In genomic region chr4:68288046-68288740, GRCh38 we compare ENCODE assay signal across 29 cellular contexts. TPM values are rescaled to one million over a fixed set of nuclear protein-coding genes. Genes with fewer than 3 reads are reported as not detected.
DNase-seq lines count a peak whose midpoint lies in the region; ATAC-seq and TF ChIP-seq lines count a peak whose summit lies in the region.
"Had no signal": no experiment of that assay in that cellular context is flagged by ENCODE, and none has a peak within 500 bp of the region (broad histone marks: within the 10 kb centered on the region; RNA-seq: fewer than 3 reads in every experiment).

No MANE protein-coding gene starts in this region.

- H3K36me3 ChIP-seq in OCI-LY3 (replicated peaks; ENCODE audit: low read depth, low read length) = no peaks in the 10 kb centered on the region
- no peaks in the 10 kb centered on the region for H3K36me3 ChIP-seq in osteoblast (ENCODE audit: insufficient read depth, low read length)
- H3K36me3 ChIP-seq: adrenal gland, brain microvascular endothelial cell, thoracic aorta had no signal

- ATAC-seq in GM21619 (IDR thresholded peaks at IDR 0.05; ENCODE audit: unreplicated experiment) (peak; percentile 78), HG02642 (IDR thresholded peaks at IDR 0.05; ENCODE audit: poor library complexity, unreplicated experiment) (no peak)
- ATAC-seq: activated CD8-positive, alpha-beta memory T cell treated with anti-CD3 and anti-CD28 coated beads, Interleukin-2, amount 10 ng/mL, durations not matched to agents 7 days and 5 days; stimulated activated naive CD8-positive, alpha-beta T cell treated with anti-CD3 and anti-CD28 coated beads, Interleukin-15, Interleukin-2, amounts not matched to agents 100 U/mL and 50 U/mL, for 24 hours had no signal

- H3K4me2 ChIP-seq in OCI-LY3 (ENCODE audit: low read length) (peak overlapping the region; percentile 62), osteoblast (ENCODE audit: insufficient read depth, low read length) (peak overlapping the region; percentile 57)

- no peak for TF ChIP-seq CTCF in OCI-LY3 (IDR thresholded peaks at IDR 0.05; ENCODE audit: low read depth, low read length)
- no peak for TF ChIP-seq CTCF in osteoblast (IDR thresholded peaks at IDR 0.05; ENCODE audit: extremely low read depth, low read depth, low read length)

- H3K4me1 ChIP-seq in OCI-LY3 (ENCODE audit: low read length) = peaks cover 16% of the 10 kb centered on the region
- H3K4me1 ChIP-seq in osteoblast (ENCODE audit: insufficient read depth, low read length) = no peaks in the 10 kb centered on the region
- H3K4me1 ChIP-seq: adrenal gland had no signal

- H3K9ac ChIP-seq in OCI-LY3 (ENCODE audit: low read length) = peak overlapping the region; percentile 14; the same call in 1 of the 2 replicates

- H3K27ac ChIP-seq in OCI-LY3 (ENCODE audit: low read length) (no peak overlapping the region), osteoblast (ENCODE audit: low read depth, low read length) (no peak overlapping the region)
- H3K27ac ChIP-seq: adrenal gland, brain microvascular endothelial cell, skin epidermis, thoracic aorta had no signal

- no peaks in the 10 kb centered on the region for H3K27me3 ChIP-seq in OCI-LY3 (ENCODE audit: low read depth, low read length)
- H3K27me3 ChIP-seq in osteoblast (ENCODE audit: insufficient read depth, low read length) = no peaks in the 10 kb centered on the region
- H3K27me3 ChIP-seq: adrenal gland, brain microvascular endothelial cell had no signal

- peak overlapping the region; percentile 88 for H2AFZ ChIP-seq in OCI-LY3 (ENCODE audit: low read depth, low read length)
- H2AFZ ChIP-seq in osteoblast (ENCODE audit: low read length) = peak overlapping the region; percentile 2

- H4K20me1 ChIP-seq in OCI-LY3 (ENCODE audit: insufficient read depth, low read length) (no peaks in the 10 kb centered on the region), osteoblast (ENCODE audit: insufficient read depth, low read length) (no peaks in the 10 kb centered on the region)

- H3K9me3 ChIP-seq in OCI-LY3 (ENCODE audit: insufficient read depth, low read length) (no peaks in the 10 kb centered on the region), osteoblast (ENCODE audit: low read depth, low read length) (no peaks in the 10 kb centered on the region)
- H3K9me3 ChIP-seq: adrenal gland, Caco-2, thoracic aorta had no signal

- H3K79me2 ChIP-seq in OCI-LY3 (ENCODE audit: low read length) = no peaks in the 10 kb centered on the region
- no peaks in the 10 kb centered on the region for H3K79me2 ChIP-seq in osteoblast (ENCODE audit: insufficient read depth, low read length)

- DNase-seq in glomerular visceral epithelial cell (ENCODE audit: extremely low spot score) = peak; percentile 42
- no peak for DNase-seq in osteoblast (ENCODE audit: insufficient read length, low spot score, missing footprints)
- no peak for DNase-seq in DMS79 treated with DMSO at 0.1 percent for 48 hours (lab: John Stamatoyannopoulos, UW)
- DNase-seq in DMS53 (lab: John Stamatoyannopoulos, UW) = no peak
- DNase-seq in HPDE6-E6E7 (ENCODE audit: extremely low spot score) = no peak
- DNase-seq: activated CD8-positive, alpha-beta memory T cell treated with anti-CD3 and anti-CD28 coated beads, Interleukin-2, amount 10 ng/mL, durations not matched to agents 7 days and 5 days; activated naive CD4-positive, alpha-beta T cell treated with Interleukin-2 at 50 U/mL for 16 hours; adrenal gland; brain microvascular endothelial cell; C1 segment of cervical spinal cord; Caco-2; DND-41; effector CD8-positive, alpha-beta T cell; erythroblast; head of caudate nucleus; NCI-H1417; NCI-H446; nucleus accumbens; stimulated activated naive CD8-positive, alpha-beta T cell treated with anti-CD3 and anti-CD28 coated beads, Interleukin-15, Interleukin-2, amounts not matched to agents 100 U/mL and 50 U/mL, for 24 hours; T1000 had no signal

- peak overlapping the region; percentile 53 for H3K4me3 ChIP-seq in OCI-LY3 (ENCODE audit: low read length)
- no peak overlapping the region for H3K4me3 ChIP-seq in osteoblast (ENCODE audit: insufficient read depth, low read length)
- H3K4me3 ChIP-seq: adrenal gland, skin epidermis, thoracic aorta had no signal

RNA-seq across cellular contexts. Expression of gene TMPRSS11B, which starts 42.7 kb away (rescaled TPM):
- not detected in 2 replicates for total RNA-seq in osteoblast
- total RNA-seq: activated CD8-positive, alpha-beta memory T cell treated with anti-CD3 and anti-CD28 coated beads, Interleukin-2, amount 10 ng/mL, durations not matched to agents 7 days and 5 days; adrenal gland; Caco-2; H1; HT-29; kidney epithelial cell; pulmonary artery endothelial cell; thoracic aorta had no signal
